Comparison of ENCODE assay signal across 9 cellular contexts in the genomic region with DNA sequence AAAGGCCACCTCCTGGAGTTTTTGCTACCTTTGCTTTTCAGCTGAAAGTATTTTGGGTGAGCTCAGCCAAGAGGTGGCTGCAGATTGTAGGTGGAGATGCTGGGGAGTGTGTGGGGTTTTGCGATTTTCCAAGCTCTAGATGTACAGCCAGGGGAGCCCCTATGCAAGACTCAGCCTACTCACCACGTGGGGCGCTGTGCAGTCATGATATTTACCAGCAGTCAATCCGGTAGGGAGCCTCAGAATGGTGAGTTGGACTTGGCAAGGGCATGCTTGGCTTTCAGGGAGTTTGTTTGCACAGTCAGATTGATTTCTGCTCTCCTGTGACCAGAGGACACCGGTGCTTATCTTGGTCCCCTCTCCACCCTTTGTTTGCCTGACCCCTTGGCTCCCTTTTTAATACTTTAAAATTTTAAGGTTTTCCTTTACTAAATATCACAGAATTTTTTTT.
A peak's percentile ranks its signal among the peaks of the same experiment; 100 is the strongest.
DNase-seq lines count a peak whose midpoint lies in the region; ATAC-seq and TF ChIP-seq lines count a peak whose summit lies in the region.
"Had no signal": no experiment of that assay in that cellular context is flagged by ENCODE, and none has a peak within 500 bp of the region (broad histone marks: within the 10 kb centered on the region; RNA-seq: fewer than 3 reads in every experiment).

No MANE protein-coding gene starts in this region.

- intact Hi-C loops in gastrocnemius medialis (cut with DNase I; ENCODE audit: low total_unique reads): no loop called here

- H2BK15ac ChIP-seq in mesendoderm (replicated peaks; ENCODE audit: low read depth): no peak overlapping the region

- no peaks in the 10 kb centered on the region for H3K79me1 ChIP-seq in mesendoderm (ENCODE audit: low read length)

- no peaks in the 10 kb centered on the region for H3K79me2 ChIP-seq in mesendoderm (ENCODE audit: control insufficient read depth, insufficient read depth, low read length)

- no peak overlapping the region for H2AK5ac ChIP-seq in mesendoderm (ENCODE audit: low read length)

- no peak overlapping the region for H3K27ac ChIP-seq in mesendoderm (ENCODE audit: low read depth, low read length)
- no peak overlapping the region for H3K27ac ChIP-seq in gastrocnemius medialis
- H3K27ac ChIP-seq: psoas muscle had no signal

- H3K4me1 ChIP-seq in mesendoderm (ENCODE audit: control insufficient read depth, low read depth, low read length) (no peaks in the 10 kb centered on the region), gastrocnemius medialis (peaks cover 0 to 5% of the 10 kb centered on the region in 2 donors)
- H3K4me1 ChIP-seq: psoas muscle had no signal

- H3K4me3 ChIP-seq in mesendoderm (ENCODE audit: low read length) (no peak overlapping the region), gastrocnemius medialis (no peak overlapping the region)
- H3K4me3 ChIP-seq: psoas muscle had no signal

- H3K23ac ChIP-seq in mesendoderm (ENCODE audit: low read length): no peak overlapping the region

- H3K9me3 ChIP-seq in gastrocnemius medialis: no peaks in the 10 kb centered on the region
- H3K9me3 ChIP-seq: psoas muscle had no signal

- no peak overlapping the region for H3K18ac ChIP-seq in mesendoderm (ENCODE audit: low read length)

- no peak overlapping the region for H2BK5ac ChIP-seq in mesendoderm (ENCODE audit: low read length)

- no peak for TF ChIP-seq CTCF in gastrocnemius medialis (IDR thresholded peaks at IDR 0.05 in 4 of 5, conservative IDR thresholded peaks at IDR 0.05 in 1 of 5)

- no peak overlapping the region for H3K4me2 ChIP-seq in mesendoderm (ENCODE audit: low read length)

- H4K8ac ChIP-seq in mesendoderm (ENCODE audit: low read depth, low read length): no peak overlapping the region

- H3K27me3 ChIP-seq in mesendoderm (ENCODE audit: insufficient read depth, low read length, poor library complexity) (no peaks in the 10 kb centered on the region), gastrocnemius medialis (no peaks in the 10 kb centered on the region)

- H3K36me3 ChIP-seq in mesendoderm (ENCODE audit: control insufficient read depth, insufficient read depth, low read length) (no peaks in the 10 kb centered on the region), gastrocnemius medialis (no peaks in the 10 kb centered on the region)

- no peak overlapping the region for H3K9ac ChIP-seq in mesendoderm (ENCODE audit: low read length)

- no peak overlapping the region for H3K4ac ChIP-seq in mesendoderm (ENCODE audit: low read depth, low read length)

- no peak for TF ChIP-seq POLR2A in gastrocnemius medialis (IDR thresholded peaks at IDR 0.05)

- H3K56ac ChIP-seq in mesendoderm (ENCODE audit: low read length): no peak overlapping the region

- H4K5ac ChIP-seq in mesendoderm (ENCODE audit: low read length): no peak overlapping the region

- peak; percentile 38 for DNase-seq in NCI-H1436 (lab: John Stamatoyannopoulos, UW)
- DNase-seq in NCI-H1436 treated with DMSO at 0.1 percent for 48 hours (lab: John Stamatoyannopoulos, UW): no peak
- peak; percentile 68 for DNase-seq in HuH-7 (ENCODE audit: low spot score)
- DNase-seq in RPMI8226: peak; percentile 58
- DNase-seq in central memory CD4-positive, alpha-beta T cell: peak; percentile 42
- DNase-seq in mesendoderm: peak; percentile 73
- DNase-seq in gastrocnemius medialis: no peak

- WGBS in mesendoderm (ENCODE audit: extremely low coverage, insufficient coverage, low lambda C conversion rate): no CpG with 5 or more reads among the region's 5 CpGs

- ATAC-seq in gastrocnemius medialis (no peak), HG03460 (IDR thresholded peaks at IDR 0.05; ENCODE audit: unreplicated experiment) (no peak)

- in situ Hi-C loops in gastrocnemius medialis (cut with MboI; ENCODE audit: low sequenced_read_pairs in 4 of 4): no loop called here

- no peak overlapping the region for H2BK120ac ChIP-seq in mesendoderm (ENCODE audit: low read depth, low read length)

Comparison
In these comparisons a context has a peak if more than half of its experiments do, and no peak if none do; other contexts are left out.
1. DNase-seq: peak in NCI-H1436 (single experiment), HuH-7 (single experiment), RPMI8226 (single experiment), central memory CD4-positive, alpha-beta T cell (single experiment) and mesendoderm (single experiment); none in NCI-H1436 treated with DMSO at 0.1 percent for 48 hours (single experiment) and gastrocnemius medialis (0 of 2).